Comparison of ENCODE assay signal across 1 cellular context in genomic region chr4:39458161-39458504, GRCh38.
TF ChIP-seq lines count a peak whose summit lies in the region.

No MANE protein-coding gene starts in this region.

TF ChIP-seq in GM12878, 131 proteins besides CTCF, POLR2A, EP300 and RAD21:
- TF ChIP-seq EED (IDR thresholded peaks at IDR 0.05; ENCODE audit: low read depth) (0 out of 2 replicates have a peak, but pooled peaks have one; percentile 3), MTA3 (IDR thresholded peaks at IDR 0.05; ENCODE audit: borderline replicate concordance, low read length) (0 out of 2 replicates have a peak, but pooled peaks have one; percentile 7)
